10 cellular contexts compared by ENCODE assay signal in genomic region chr1:202161151-202162048, GRCh38. TPM values are rescaled to one million over a fixed set of nuclear protein-coding genes. Genes with fewer than 3 reads are reported as not detected.
DNase-seq lines count a peak whose midpoint lies in the region; ATAC-seq and TF ChIP-seq lines count a peak whose summit lies in the region.
"Had no signal": no experiment of that assay in that cellular context is flagged by ENCODE, and none has a peak within 500 bp of the region (broad histone marks: within the 10 kb centered on the region; RNA-seq: fewer than 3 reads in every experiment).

No MANE protein-coding gene starts in this region.

- peaks cover 81% of the 10 kb centered on the region for H3K79me2 ChIP-seq in Loucy (ENCODE audit: insufficient read depth, low read length)

- H3K27me3 Mint-ChIP-seq in CD4-positive, CD25-positive, alpha-beta regulatory T cell, result peaks cover 4% of the 10 kb centered on the region
- H3K27me3 Mint-ChIP-seq in activated naive CD4-positive, alpha-beta T cell treated with anti-CD3 and anti-CD28 coated beads, Interleukin-2, amount 10 ng/mL, durations not matched to agents 7 days and 5 days, result peaks cover 7% of the 10 kb centered on the region
- H3K27me3 Mint-ChIP-seq in naive B cell, result no peaks in the 10 kb centered on the region

- peak in 1 of 3 donors; percentile 20 for DNase-seq in CD4-positive, CD25-positive, alpha-beta regulatory T cell
- no peak for DNase-seq in activated naive CD4-positive, alpha-beta T cell treated with anti-CD3 and anti-CD28 coated beads, Interleukin-2, amount 10 ng/mL, durations not matched to agents 7 days and 5 days
- no peak for DNase-seq in naive B cell
- no peak for DNase-seq in SW480 (ENCODE audit: low spot score)
- DNase-seq in H4 (ENCODE audit: low spot score), result no peak
- DNase-seq: NCI-H1930 had no signal

- peaks cover 3% of the 10 kb centered on the region for H3K36me3 Mint-ChIP-seq in CD4-positive, CD25-positive, alpha-beta regulatory T cell
- H3K36me3 Mint-ChIP-seq in activated naive CD4-positive, alpha-beta T cell treated with anti-CD3 and anti-CD28 coated beads, Interleukin-2, amount 10 ng/mL, durations not matched to agents 7 days and 5 days, result peaks cover 32% of the 10 kb centered on the region
- H3K36me3 Mint-ChIP-seq in naive B cell, result no peaks in the 10 kb centered on the region

- H2AFZ ChIP-seq in Loucy (ENCODE audit: low read length), result no peak overlapping the region

- peaks cover 0 to 99% (median 57%) of the 10 kb centered on the region in 4 donors for H3K4me1 Mint-ChIP-seq in CD4-positive, CD25-positive, alpha-beta regulatory T cell
- peaks cover 86% of the 10 kb centered on the region for H3K4me1 Mint-ChIP-seq in activated naive CD4-positive, alpha-beta T cell treated with anti-CD3 and anti-CD28 coated beads, Interleukin-2, amount 10 ng/mL, durations not matched to agents 7 days and 5 days
- peaks cover 63 to 94% (median 84%) of the 10 kb centered on the region in 3 donors for H3K4me1 Mint-ChIP-seq in naive B cell

- peak overlapping the region; percentile 92 to 100 (median 98) for H3K27ac Mint-ChIP-seq in CD4-positive, CD25-positive, alpha-beta regulatory T cell
- peak overlapping the region; percentile 99 for H3K27ac Mint-ChIP-seq in activated naive CD4-positive, alpha-beta T cell treated with anti-CD3 and anti-CD28 coated beads, Interleukin-2, amount 10 ng/mL, durations not matched to agents 7 days and 5 days
- peak overlapping the region; percentile 25 to 99 (median 96) for H3K27ac Mint-ChIP-seq in naive B cell

- no peaks in the 10 kb centered on the region for H3K9me3 ChIP-seq in CD4-positive, CD25-positive, alpha-beta regulatory T cell (ENCODE audit: control insufficient read depth in 2 of 2, low read length in 2 of 2)
- no peaks in the 10 kb centered on the region for H3K9me3 ChIP-seq in Loucy (ENCODE audit: insufficient read depth, low read depth, low read length)

- no peaks in the 10 kb centered on the region for H3K9me2 ChIP-seq in Loucy (replicated peaks; ENCODE audit: low read depth, low read length)

- peak overlapping the region; percentile 100 for H3K9ac ChIP-seq in Loucy (ENCODE audit: low read depth, low read length, poor library complexity, severe bottlenecking)

- TF ChIP-seq CTCF in Loucy (conservative IDR thresholded peaks at IDR 0.05; ENCODE audit: low read length), result no peak

- H3K9me3 Mint-ChIP-seq in CD4-positive, CD25-positive, alpha-beta regulatory T cell, result no peaks in the 10 kb centered on the region
- no peaks in the 10 kb centered on the region for H3K9me3 Mint-ChIP-seq in activated naive CD4-positive, alpha-beta T cell treated with anti-CD3 and anti-CD28 coated beads, Interleukin-2, amount 10 ng/mL, durations not matched to agents 7 days and 5 days
- no peaks in the 10 kb centered on the region for H3K9me3 Mint-ChIP-seq in naive B cell

- CTCF ChIA-PET in activated naive CD4-positive, alpha-beta T cell treated with anti-CD3 and anti-CD28 coated beads, Interleukin-2, amount 10 ng/mL, durations not matched to agents 7 days and 5 days (lab: Charles Lee), result interaction anchor here (0.8 to 5.5 kb wide), 10 partner anchors 9 to 41 kb away, joined by 3 to 34 read pairs (median 6); partner anchors contain the start of gene LGR6

- peaks cover 99% of the 10 kb centered on the region for H3K4me1 ChIP-seq in CD4-positive, CD25-positive, alpha-beta regulatory T cell (ENCODE audit: control insufficient read depth, insufficient read depth, low read length, poor library complexity, severe bottlenecking)
- H3K4me1 ChIP-seq in Loucy (ENCODE audit: insufficient read depth, low read length, poor library complexity, severe bottlenecking), result peaks cover 77% of the 10 kb centered on the region

- peaks cover 6% of the 10 kb centered on the region for H3F3A ChIP-seq in Loucy (ENCODE audit: low read depth)

- peaks cover 9% of the 10 kb centered on the region for H3K36me3 ChIP-seq in CD4-positive, CD25-positive, alpha-beta regulatory T cell (ENCODE audit: control insufficient read depth, insufficient read depth, low read length)
- H3K36me3 ChIP-seq in Loucy (ENCODE audit: insufficient read depth, low read length), result peaks cover 10% of the 10 kb centered on the region; the same call in 1 of the 2 replicates

- H3K4me3 ChIP-seq in CD4-positive, CD25-positive, alpha-beta regulatory T cell (ENCODE audit: low read depth, low read length), result peak overlapping the region; percentile 89
- peak overlapping the region; percentile 98 for H3K4me3 ChIP-seq in Loucy (ENCODE audit: low read length, poor library complexity, severe bottlenecking)

- H3K4me2 ChIP-seq in Loucy (ENCODE audit: low read depth, low read length, poor library complexity, severe bottlenecking), result peak overlapping the region; percentile 96

- no peak for ATAC-seq in CD4-positive, CD25-positive, alpha-beta regulatory T cell (ENCODE audit: low read depth in 2 of 2)
- ATAC-seq in naive B cell (ENCODE audit: low read depth in 2 of 2), result no peak
- no peak for ATAC-seq in GM21528 (IDR thresholded peaks at IDR 0.05; ENCODE audit: low FRiP score, unreplicated experiment)
- no peak for ATAC-seq in HG02885 (IDR thresholded peaks at IDR 0.05; ENCODE audit: poor library complexity, unreplicated experiment)

- peak overlapping the region; percentile 90 to 99 (median 98) for H3K4me3 Mint-ChIP-seq in CD4-positive, CD25-positive, alpha-beta regulatory T cell
- H3K4me3 Mint-ChIP-seq in activated naive CD4-positive, alpha-beta T cell treated with anti-CD3 and anti-CD28 coated beads, Interleukin-2, amount 10 ng/mL, durations not matched to agents 7 days and 5 days, result peak overlapping the region; percentile 93
- H3K4me3 Mint-ChIP-seq in naive B cell, result peak overlapping the region; percentile 88 to 98 (median 96)

- no peaks in the 10 kb centered on the region for H3K27me3 ChIP-seq in CD4-positive, CD25-positive, alpha-beta regulatory T cell (ENCODE audit: control insufficient read depth, insufficient read depth, low read length)
- H3K27me3 ChIP-seq in Loucy (ENCODE audit: insufficient read depth, low read length, poor library complexity, severe bottlenecking), result no peaks in the 10 kb centered on the region

- peak overlapping the region; percentile 93 for H3K27ac ChIP-seq in CD4-positive, CD25-positive, alpha-beta regulatory T cell (ENCODE audit: insufficient read depth, low read length, poor library complexity, severe bottlenecking)

- H4K20me1 ChIP-seq in Loucy (ENCODE audit: insufficient read depth, low read length, poor library complexity, severe bottlenecking), result peaks cover 27% of the 10 kb centered on the region

RNA-seq across cellular contexts. Expression of gene PTPN7, which starts 1.0 kb away (rescaled TPM):
- 124 TPM for total RNA-seq in CD4-positive, CD25-positive, alpha-beta regulatory T cell
- 10 to 100 TPM; 57.5 to 83.1 (median 76.8) TPM for polyA plus RNA-seq in CD4-positive, CD25-positive, alpha-beta regulatory T cell
- 10 to 100 TPM; 19.0 to 41.5 (median 22.9) TPM for polyA plus RNA-seq in naive B cell (ENCODE audit: low read depth in 6 of 6)
- 0.12 TPM in 2 replicates for total RNA-seq in H4 (2014; rRNA removed; shearing (Covaris generic))

RNA-seq across cellular contexts. Expression of gene ARL8A, which starts 16.9 kb away (rescaled TPM):
- total RNA-seq in CD4-positive, CD25-positive, alpha-beta regulatory T cell, result 84.1 TPM
- polyA plus RNA-seq in CD4-positive, CD25-positive, alpha-beta regulatory T cell, result 10 to 100 TPM in 1 of 4 donors, 1 to 10 TPM in 3; 6.6 to 11.1 (median 7.7) TPM
- polyA plus RNA-seq in naive B cell (ENCODE audit: low read depth in 6 of 6), result 10 to 100 TPM in 5 of 6 donors, 1 to 10 TPM in 1; 7.3 to 18.0 (median 11.7) TPM
- 19.4 and 21.6 TPM in 2 replicates for total RNA-seq in H4 (2014; rRNA removed; shearing (Covaris generic))

RNA-seq across cellular contexts. Expression of gene LGR6, which starts 32.2 kb away (rescaled TPM):
- 0.32 TPM for total RNA-seq in CD4-positive, CD25-positive, alpha-beta regulatory T cell
- polyA plus RNA-seq in CD4-positive, CD25-positive, alpha-beta regulatory T cell, result under 1 TPM; 0.16 to 0.87 (median 0.30) TPM
- under 1 TPM in 1 of 6 donors, not detected in 5; 0.22 TPM for polyA plus RNA-seq in naive B cell (ENCODE audit: low read depth in 6 of 6)
- 0.29 TPM in 1 of 2 replicates, not detected in the other for total RNA-seq in H4 (2014; rRNA removed; shearing (Covaris generic))

RNA-seq across cellular contexts. Expression of gene GPR37L1, which starts 38.7 kb away (rescaled TPM):
- total RNA-seq in CD4-positive, CD25-positive, alpha-beta regulatory T cell, result not detected
- under 1 TPM; 0.03 to 0.25 (median 0.17) TPM for polyA plus RNA-seq in CD4-positive, CD25-positive, alpha-beta regulatory T cell
- polyA plus RNA-seq in naive B cell (ENCODE audit: low read depth in 6 of 6), result under 1 TPM in 3 of 6 donors, not detected in 3; 0.10 to 0.50 (median 0.37) TPM
- total RNA-seq in H4 (2014; rRNA removed; shearing (Covaris generic)), result 0.02 TPM in 1 of 2 replicates, not detected in the other
- total RNA-seq: T-helper 2 cell treated with Interferon-gamma antibody and Interleukin-4, amounts not matched to agents 100 ng/mL and 5 ng/mL, for 36 hours had no signal

Comparison
In these comparisons a context has a peak if more than half of its experiments do, and no peak if none do; other contexts are left out.
1. RNA of gene PTPN7, which starts 1.0 kb away (total RNA-seq): 124 TPM in CD4-positive, CD25-positive, alpha-beta regulatory T cell (single experiment); 0.12 TPM in H4; every median in the first group is over 100 times any median in the second.
2. Peak in every context shown above with its lines, with median percentiles within 50 percentile points of each other: H3K27ac Mint-ChIP-seq and H3K4me3 Mint-ChIP-seq.